1 cellular context compared by ENCODE assay signal in the genomic region with DNA sequence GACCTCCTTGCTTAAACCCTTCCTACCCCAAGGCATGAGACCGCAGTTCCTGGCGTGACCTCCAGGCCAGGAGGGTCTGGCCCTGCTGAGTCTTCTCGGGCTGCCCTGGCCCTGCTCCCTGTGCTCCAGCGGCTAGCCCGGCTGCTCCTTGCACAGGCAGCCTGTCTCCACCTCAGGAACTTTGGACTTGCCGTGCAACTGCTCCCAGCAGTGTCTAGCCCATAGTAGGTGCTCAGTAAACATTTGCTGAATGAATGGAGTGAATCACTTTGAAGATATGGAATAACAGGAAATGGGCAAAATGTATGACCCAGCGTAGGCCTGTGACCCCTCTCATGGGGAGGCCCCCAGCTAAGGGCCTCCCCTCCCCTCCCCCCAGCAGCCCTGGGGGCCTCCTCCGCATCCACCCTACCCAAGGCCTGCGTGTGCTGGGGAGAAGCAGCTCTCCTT.
TF ChIP-seq lines count a peak whose summit lies in the region.

No MANE protein-coding gene starts in this region.

TF ChIP-seq in IMR-90, 13 proteins besides CTCF, POLR2A, EP300 and RAD21 (continued from another document):
- TF ChIP-seq RCOR1 (IDR thresholded peaks at IDR 0.05; ENCODE audit: insufficient replicate concordance, low read length) (no peak), RFX5 (IDR thresholded peaks at IDR 0.05; ENCODE audit: low read depth, low read length) (no peak), USF2 (IDR thresholded peaks at IDR 0.05; ENCODE audit: low read depth, low read length) (no peak)
